Comparison of ENCODE assay signal across 9 cellular contexts in genomic region chr2:170408461-170409163, GRCh38.
DNase-seq lines count a peak whose midpoint lies in the region; ATAC-seq and TF ChIP-seq lines count a peak whose summit lies in the region.
"Had no signal": no experiment of that assay in that cellular context is flagged by ENCODE, and none has a peak within 500 bp of the region (broad histone marks: within the 10 kb centered on the region; RNA-seq: fewer than 3 reads in every experiment).

No MANE protein-coding gene starts in this region.

- no peak for TF ChIP-seq EP300 in esophagus muscularis mucosa (IDR thresholded peaks at IDR 0.05)

- H3K27ac ChIP-seq in caudate nucleus (ENCODE audit: low read depth, low read length) (no peak overlapping the region), WERI-Rb-1 (no peak overlapping the region), esophagus muscularis mucosa (replicated peaks in 1 of 4) (no peak overlapping the region)
- H3K27ac ChIP-seq: right atrium auricular region had no signal

- no peaks in the 10 kb centered on the region for H3K27me3 ChIP-seq in GM06990 (replicated peaks; ENCODE audit: control insufficient read depth, insufficient read depth, low read length)
- H3K27me3 ChIP-seq in WERI-Rb-1 (ENCODE audit: insufficient read depth, low read depth, severe bottlenecking), result no peaks in the 10 kb centered on the region
- peaks cover 0 to 18% (median 0%) of the 10 kb centered on the region in 4 donors for H3K27me3 ChIP-seq in esophagus muscularis mucosa
- H3K27me3 ChIP-seq: right atrium auricular region had no signal

- H3K4me3 ChIP-seq in GM06990 (replicated peaks; ENCODE audit: low read depth, low read length) (no peak overlapping the region), WERI-Rb-1 (ENCODE audit: low read depth, low read length) (no peak overlapping the region), esophagus muscularis mucosa (no peak overlapping the region)
- H3K4me3 ChIP-seq: right atrium auricular region had no signal

- intact Hi-C loops in esophagus muscularis mucosa (cut with DNase I), result loop anchor here (2.0 kb wide), 1 partner anchor 408 kb away; the partner anchor contains the start of gene GAD1

- DNase-seq in GM06990 (ENCODE audit: extremely low read depth, insufficient read length), result peak; percentile 23
- peak; percentile 82 for DNase-seq in NOMO-1 treated with dmso at 0.1 percent for 144 hours (lab: John Stamatoyannopoulos, UW; ENCODE audit: unreplicated experiment)
- peak; percentile 37 for DNase-seq in iPS-NIHi11 (ENCODE audit: low spot score)
- no peak for DNase-seq in caudate nucleus (lab: John Stamatoyannopoulos, UW)
- no peak for DNase-seq in WERI-Rb-1
- DNase-seq in dedifferentiated amniotic fluid mesenchymal stem cell (ENCODE audit: extremely low spot score), result no peak
- DNase-seq in esophagus muscularis mucosa (ENCODE audit: extremely low spot score), result no peak

- no peak for TF ChIP-seq POLR2A in esophagus muscularis mucosa (IDR thresholded peaks at IDR 0.05; ENCODE audit: low read depth)

- peak; percentile 57 for ATAC-seq in GM21737 (IDR thresholded peaks at IDR 0.05; ENCODE audit: unreplicated experiment)

- TF ChIP-seq CTCF in GM06990 (IDR thresholded peaks at IDR 0.05; ENCODE audit: insufficient read depth, low read length, poor library complexity, severe bottlenecking) (no peak), WERI-Rb-1 (IDR thresholded peaks at IDR 0.05; ENCODE audit: low read depth, low read length) (no peak), esophagus muscularis mucosa (IDR thresholded peaks at IDR 0.05) (no peak)

- WGBS in esophagus muscularis mucosa, result 26% methylated on average over 6 of the region's 6 CpGs

- peaks cover 4 to 13% (median 10%) of the 10 kb centered on the region in 4 donors for H3K4me1 ChIP-seq in esophagus muscularis mucosa

- no peaks in the 10 kb centered on the region for H3K9me3 ChIP-seq in WERI-Rb-1 (ENCODE audit: severe bottlenecking)
- H3K9me3 ChIP-seq in esophagus muscularis mucosa, result no peaks in the 10 kb centered on the region
- H3K9me3 ChIP-seq: right atrium auricular region had no signal

- H3K36me3 ChIP-seq in GM06990 (ENCODE audit: control insufficient read depth, insufficient read depth, low read length) (no peaks in the 10 kb centered on the region), WERI-Rb-1 (no peaks in the 10 kb centered on the region), esophagus muscularis mucosa (no peaks in the 10 kb centered on the region)
- H3K36me3 ChIP-seq: right atrium auricular region had no signal

Comparison
In these comparisons a context has a peak if more than half of its experiments do, and no peak if none do; other contexts are left out.
1. DNase-seq: peak in GM06990 (single experiment), NOMO-1 treated with dmso at 0.1 percent for 144 hours (single experiment) and iPS-NIHi11 (single experiment); none in caudate nucleus (0 of 61), WERI-Rb-1 (single experiment), dedifferentiated amniotic fluid mesenchymal stem cell (single experiment) and esophagus muscularis mucosa (single experiment).